ENCODE assay signal across 19 cellular contexts in genomic region chr5:167849874-167850273, GRCh38.
DNase-seq lines count a peak whose midpoint lies in the region; ATAC-seq, FAIRE-seq and TF ChIP-seq lines count a peak whose summit lies in the region.
"Had no signal": no experiment of that assay in that cellular context is flagged by ENCODE, and none has a peak within 500 bp of the region (broad histone marks: within the 10 kb centered on the region; RNA-seq: fewer than 3 reads in every experiment).

No MANE protein-coding gene starts in this region.

- peaks cover 0 to 68% (median 9%) of the 10 kb centered on the region in 11 experiments; a peak in 10 of 22 replicates for H3K36me3 ChIP-seq in BLaER1 treated with 17β-estradiol and CSF1 and Interleukin-3, amounts not matched to agents 10 nM and 100 nM
- H3K36me3 ChIP-seq: HAP-1 had no signal

- no peaks in the 10 kb centered on the region for H3K79me1 ChIP-seq in H9 (ENCODE audit: insufficient read depth, low read depth, low read length, poor library complexity, severe bottlenecking)

- H4K5ac ChIP-seq in H9 (ENCODE audit: insufficient read length, low read depth, low read length) = no peak overlapping the region

- H3K4me2 ChIP-seq in BLaER1 treated with 17β-estradiol and CSF1 and Interleukin-3, amounts not matched to agents 10 nM and 100 nM = peak overlapping the region in 6 of 11 experiments; percentile 3 to 45 (median 18); a peak in 6 of 22 replicates
- no peak overlapping the region for H3K4me2 ChIP-seq in H9 (ENCODE audit: insufficient read depth, insufficient read length, low read length)
- H3K4me2 ChIP-seq: A549 had no signal

- H3K14ac ChIP-seq in H9 (ENCODE audit: insufficient read depth, low read length) = no peak overlapping the region

- H2BK12ac ChIP-seq in H9 (ENCODE audit: insufficient read length, low read depth, low read length) = no peak overlapping the region

- H2AK5ac ChIP-seq in H9 (ENCODE audit: insufficient read length, low read length) = no peak overlapping the region

- H2BK5ac ChIP-seq in H9 (ENCODE audit: insufficient read length, low read length) = no peak overlapping the region

- H3K56ac ChIP-seq in H9 (ENCODE audit: insufficient read length, low read depth, low read length) = no peak overlapping the region

- H3K27me3 ChIP-seq in BLaER1 treated with 17β-estradiol and CSF1 and Interleukin-3, amounts not matched to agents 10 nM and 100 nM = no peaks in the 10 kb centered on the region
- H3K27me3 ChIP-seq in H9 (ENCODE audit: insufficient read depth, low read length) = no peaks in the 10 kb centered on the region

- no peak overlapping the region for H3T11ph ChIP-seq in H9 (ENCODE audit: low read length)

- no peaks in the 10 kb centered on the region for H3K79me2 ChIP-seq in H9 (ENCODE audit: insufficient read depth, low read length)

- peaks cover 0 to 15% (median 10%) of the 10 kb centered on the region in 10 experiments; a peak in 13 of 20 replicates for H3K4me1 ChIP-seq in BLaER1 treated with 17β-estradiol and CSF1 and Interleukin-3, amounts not matched to agents 10 nM and 100 nM
- no peaks in the 10 kb centered on the region; the same call in 1 of the 2 replicates for H3K4me1 ChIP-seq in H9 (ENCODE audit: insufficient read depth, low read length)
- H3K4me1 ChIP-seq: A549, Caco-2, HAP-1 had no signal

- H3K4me1 Mint-ChIP-seq in H9 = peaks cover 3 to 6% of the 10 kb centered on the region in 2 experiments
- H3K4me1 Mint-ChIP-seq: CD4-positive, CD25-positive, alpha-beta regulatory T cell had no signal

- H3K9me3 ChIP-seq in BLaER1 treated with 17β-estradiol and CSF1 and Interleukin-3, amounts not matched to agents 10 nM and 100 nM (replicated peaks in 1 of 11) = peaks cover 0 to 9% (median 0%) of the 10 kb centered on the region in 11 experiments; a peak in 3 of 22 replicates
- H3K9me3 ChIP-seq in H9 (ENCODE audit: control insufficient read depth, low read depth, low read length) = no peaks in the 10 kb centered on the region
- H3K9me3 ChIP-seq: A549, HAP-1 had no signal

- H3K23me2 ChIP-seq in H9 (ENCODE audit: insufficient read length, low read depth, low read length, poor library complexity, severe bottlenecking) = no peaks in the 10 kb centered on the region

- H3K4me3 ChIP-seq in BLaER1 treated with 17β-estradiol and CSF1 and Interleukin-3, amounts not matched to agents 10 nM and 100 nM = no peak overlapping the region
- no peak overlapping the region for H3K4me3 ChIP-seq in fibroblast of pulmonary artery (replicated peaks; ENCODE audit: low read depth, low read length)
- H3K4me3 ChIP-seq: A549, HAP-1 had no signal

- H4K91ac ChIP-seq in H9 (ENCODE audit: insufficient read length, low read depth, low read length) = no peak overlapping the region

- DNase-seq in H9 (no peak), fibroblast of pulmonary artery (ENCODE audit: low read depth) (peak; percentile 33), LoVo (ENCODE audit: low spot score) (no peak), NCI-H82 treated with DMSO at 0.1 percent for 48 hours (lab: John Stamatoyannopoulos, UW; ENCODE audit: unreplicated experiment) (no peak), HTR-8/SVneo (ENCODE audit: insufficient read length, low spot score) (no peak), sciatic nerve (ENCODE audit: low spot score) (no peak)
- DNase-seq: 8988T; Caco-2; CD4-positive, CD25-positive, alpha-beta regulatory T cell; CD8-positive, alpha-beta T cell; DMS153; DND-41; HFFc6 had no signal

- TF ChIP-seq CTCF in H9 (conservative IDR thresholded peaks at IDR 0.05) = no peak
- no peak for TF ChIP-seq CTCF in fibroblast of pulmonary artery (IDR thresholded peaks at IDR 0.05; ENCODE audit: low read length, missing control alignments)

- no peak overlapping the region for H3K18ac ChIP-seq in H9 (ENCODE audit: insufficient read length, low read depth, low read length)

- no CpG with 5 or more reads among the region's 4 CpGs for WGBS in H9 (ENCODE audit: extremely low coverage, insufficient read length, low lambda C conversion rate)

- ATAC-seq in sciatic nerve = no peak
- ATAC-seq: A549; CD8-positive, alpha-beta T cell had no signal

- FAIRE-seq in HTR-8/SVneo (lab: Jason Lieb, UNC) = no peak
- FAIRE-seq: A549, G401.6, GM12892 had no signal

- H3K4me3 Mint-ChIP-seq in H9 = no peak overlapping the region
- H3K4me3 Mint-ChIP-seq: CD4-positive, CD25-positive, alpha-beta regulatory T cell; CD8-positive, alpha-beta T cell; HFFc6 had no signal

- no peak overlapping the region for H3K27ac Mint-ChIP-seq in H9
- H3K27ac Mint-ChIP-seq: CD4-positive, CD25-positive, alpha-beta regulatory T cell; CD8-positive, alpha-beta T cell; HFFc6 had no signal

- no peaks in the 10 kb centered on the region for H3K36me3 Mint-ChIP-seq in H9 (ENCODE audit: insufficient read depth in 1 of 3, low read depth in 3 of 3)
- H3K36me3 Mint-ChIP-seq: CD4-positive, CD25-positive, alpha-beta regulatory T cell; CD8-positive, alpha-beta T cell had no signal

- intact Hi-C loops in sciatic nerve (cut with DNase I) = no loop called here

- H2BK120ac ChIP-seq in H9 (ENCODE audit: low read depth, low read length, poor library complexity, severe bottlenecking) = peak overlapping the region; percentile 61

- no peak overlapping the region for H4K8ac ChIP-seq in H9 (replicated peaks; ENCODE audit: insufficient read length, low read depth, low read length)

- H3K4ac ChIP-seq in H9 (ENCODE audit: low read depth, low read length) = no peak overlapping the region

- no peak overlapping the region for H2BK15ac ChIP-seq in H9 (ENCODE audit: low read depth, low read length)

- H2AFZ ChIP-seq in H9 (ENCODE audit: low read length) = no peak overlapping the region

- no peak overlapping the region for H3K27ac ChIP-seq in BLaER1 treated with 17β-estradiol and CSF1 and Interleukin-3, amounts not matched to agents 10 nM and 100 nM
- H3K27ac ChIP-seq in H9 (ENCODE audit: insufficient read length, low read depth, low read length) = no peak overlapping the region
- H3K27ac ChIP-seq: A549, C4-2B had no signal

- H4K20me1 ChIP-seq in BLaER1 treated with 17β-estradiol and CSF1 and Interleukin-3, amounts not matched to agents 10 nM and 100 nM = no peaks in the 10 kb centered on the region
- no peaks in the 10 kb centered on the region for H4K20me1 ChIP-seq in H9 (ENCODE audit: control insufficient read depth, insufficient read depth, insufficient read length)

- no peak overlapping the region for H2BK20ac ChIP-seq in H9 (ENCODE audit: low read depth, low read length, poor library complexity, severe bottlenecking)

- no peaks in the 10 kb centered on the region for H3K9me3 Mint-ChIP-seq in H9
- H3K9me3 Mint-ChIP-seq: CD8-positive, alpha-beta T cell; HFFc6 had no signal

- no peak overlapping the region for H3K23ac ChIP-seq in H9 (ENCODE audit: insufficient read length, low read depth, low read length)

- no peak overlapping the region for H3K9ac ChIP-seq in BLaER1 treated with 17β-estradiol and CSF1 and Interleukin-3, amounts not matched to agents 10 nM and 100 nM
- H3K9ac ChIP-seq in H9 (ENCODE audit: extremely low read depth, insufficient read length, low read length) = no peak overlapping the region

- H3K27me3 Mint-ChIP-seq in H9 (ENCODE audit: low read depth) = no peaks in the 10 kb centered on the region
- H3K27me3 Mint-ChIP-seq: CD4-positive, CD25-positive, alpha-beta regulatory T cell had no signal
